ENCODE assay signal across 1 cellular context in the genomic region with DNA sequence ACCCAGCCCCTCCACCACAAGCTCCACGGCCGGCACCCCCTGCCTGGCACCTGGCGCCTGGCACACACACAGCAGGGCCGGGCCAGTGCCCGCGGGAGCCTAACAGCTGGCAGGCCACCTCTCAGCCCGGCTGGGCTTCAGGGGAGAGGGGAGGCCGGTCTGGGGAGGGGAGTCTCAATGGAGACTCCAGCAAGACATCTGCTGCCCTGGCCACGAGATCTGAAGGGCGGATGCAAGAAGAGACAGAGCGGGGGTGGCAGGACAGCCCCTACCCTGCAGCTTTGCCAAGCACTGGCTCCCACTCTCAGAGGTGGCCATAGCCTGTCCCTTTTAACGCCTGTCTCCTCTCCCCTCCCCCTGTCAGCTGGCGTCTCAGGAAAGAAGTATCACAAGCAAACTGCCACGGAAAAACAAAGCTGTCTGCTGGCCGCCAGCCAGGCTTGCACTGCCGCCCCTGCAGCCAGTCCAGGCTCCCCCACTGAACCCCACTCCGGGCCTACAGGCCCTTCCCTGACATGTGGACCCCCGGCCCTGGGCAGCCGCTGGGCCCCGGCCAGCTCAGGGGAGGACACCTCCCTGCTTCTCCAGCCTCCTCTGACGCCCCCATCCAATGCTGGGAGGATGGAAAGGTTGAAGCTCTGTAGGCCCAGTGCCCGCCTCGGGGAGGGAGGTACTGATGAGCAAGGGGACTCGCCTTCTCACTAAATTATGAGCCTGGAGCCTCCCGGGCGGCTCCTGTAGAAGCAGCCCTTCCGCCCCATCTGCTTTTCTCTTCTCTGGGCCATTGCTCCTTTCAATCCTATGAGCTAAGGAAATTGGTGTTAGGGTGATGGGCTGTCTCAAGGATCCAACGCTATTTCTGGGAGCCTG.
TF ChIP-seq lines count a peak whose summit lies in the region.

No MANE protein-coding gene starts in this region.

TF ChIP-seq in H1, 55 proteins besides CTCF, POLR2A, EP300 and RAD21:
- TF ChIP-seq GABPA (IDR thresholded peaks at IDR 0.05; ENCODE audit: borderline replicate concordance, insufficient read depth, low read length) (no peak), SAP30 (IDR thresholded peaks at IDR 0.05; ENCODE audit: insufficient read depth, insufficient replicate concordance, low read length) (no peak)
